In the genomic region with DNA sequence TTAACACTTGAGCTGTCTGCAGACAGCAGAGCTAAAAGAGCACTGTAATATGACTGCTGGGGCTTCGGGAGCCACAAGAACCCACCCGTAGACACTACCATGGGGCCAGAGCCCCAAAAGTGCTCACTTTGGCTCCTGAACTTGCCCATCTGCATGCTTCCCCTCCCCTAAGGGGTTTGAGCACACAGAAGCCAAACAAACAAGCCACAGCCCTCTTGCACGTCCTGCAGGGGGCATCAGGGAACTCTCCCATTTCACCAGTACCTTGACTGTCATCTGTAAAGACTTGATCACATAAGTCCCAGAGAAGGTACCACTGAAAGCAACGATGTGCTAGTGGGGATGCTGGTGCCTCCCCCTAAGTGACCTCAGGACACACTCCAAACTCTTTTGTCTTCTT, we compare ENCODE assay signal across 10 cellular contexts.
DNase-seq lines count a peak whose midpoint lies in the region; ATAC-seq, FAIRE-seq and TF ChIP-seq lines count a peak whose summit lies in the region.
"Had no signal": no experiment of that assay in that cellular context is flagged by ENCODE, and none has a peak within 500 bp of the region (broad histone marks: within the 10 kb centered on the region; RNA-seq: fewer than 3 reads in every experiment).

No MANE protein-coding gene starts in this region.

- no peaks in the 10 kb centered on the region for H3K9me3 Mint-ChIP-seq in HFFc6
- H3K9me3 Mint-ChIP-seq: dendritic cell treated with granulocyte-macrophage colony-stimulating factor and Interleukin-4, amounts not matched to agents 40 ng/mL and 50 ng/mL, for 4 days had no signal

- H3K9me1 ChIP-seq in keratinocyte (ENCODE audit: control insufficient read depth, extremely low read depth, insufficient read depth, low read length), result no peaks in the 10 kb centered on the region

- H3K4me1 ChIP-seq in DOHH2 (ENCODE audit: control insufficient read depth, low read length), result no peaks in the 10 kb centered on the region
- no peaks in the 10 kb centered on the region for H3K4me1 ChIP-seq in SK-N-SH (ENCODE audit: control insufficient read depth in 1 of 2, insufficient read depth in 2 of 2, low read depth in 1 of 2, low read length in 1 of 2)
- H3K4me1 ChIP-seq in keratinocyte (ENCODE audit: control insufficient read depth, extremely low read depth, insufficient read depth, low read length), result no peaks in the 10 kb centered on the region
- H3K4me1 ChIP-seq: SJCRH30 had no signal

- H3K4me3 Mint-ChIP-seq in HFFc6, result no peak overlapping the region
- H3K4me3 Mint-ChIP-seq: dendritic cell treated with granulocyte-macrophage colony-stimulating factor and Interleukin-4, amounts not matched to agents 40 ng/mL and 50 ng/mL, for 4 days had no signal

- TF ChIP-seq CTCF in DOHH2 (IDR thresholded peaks at IDR 0.05; ENCODE audit: low read depth, low read length, poor library complexity, severe bottlenecking), result peak; percentile 55
- TF ChIP-seq CTCF in HFFc6 (IDR thresholded peaks at IDR 0.05), result peak; percentile 77
- TF ChIP-seq CTCF in SK-N-SH (IDR thresholded peaks at IDR 0.05), result peak; percentile 47
- TF ChIP-seq CTCF in keratinocyte (optimal IDR thresholded peaks at IDR 0.05 in 1 of 3, IDR thresholded peaks at IDR 0.05 in 1 of 3, conservative IDR thresholded peaks at IDR 0.05 in 1 of 3; ENCODE audit: extremely low read depth in 1 of 3, insufficient read depth in 2 of 3, low read length in 3 of 3), result peak; percentile 80 to 84 (median 83)

- H2AFZ ChIP-seq in SK-N-SH (ENCODE audit: low read depth), result no peak overlapping the region
- no peak overlapping the region for H2AFZ ChIP-seq in keratinocyte (ENCODE audit: control insufficient read depth, low read length)

- H3K79me2 ChIP-seq in DOHH2 (ENCODE audit: control insufficient read depth, low read length) (no peaks in the 10 kb centered on the region), SK-N-SH (ENCODE audit: insufficient read depth) (no peaks in the 10 kb centered on the region), keratinocyte (ENCODE audit: control insufficient read depth, insufficient read depth, low read length) (no peaks in the 10 kb centered on the region)

- dilution Hi-C loops in keratinocyte (cut with MboI; ENCODE audit: extremely low pct_ligation_motif_present, low sequenced_read_pairs), result no loop called here

- H3K9me2 ChIP-seq in DOHH2 (replicated peaks; ENCODE audit: control insufficient read depth, low read length) (no peaks in the 10 kb centered on the region), SK-N-SH (no peaks in the 10 kb centered on the region)

- no peak overlapping the region for H3K27ac Mint-ChIP-seq in HFFc6
- H3K27ac Mint-ChIP-seq: dendritic cell treated with granulocyte-macrophage colony-stimulating factor and Interleukin-4, amounts not matched to agents 40 ng/mL and 50 ng/mL, for 4 days had no signal

- H3K36me3 ChIP-seq in DOHH2 (ENCODE audit: control insufficient read depth, low read length) (no peaks in the 10 kb centered on the region), SK-N-SH (replicated peaks in 1 of 2; ENCODE audit: control insufficient read depth in 1 of 2, insufficient read depth in 2 of 2, low read length in 1 of 2) (no peaks in the 10 kb centered on the region), keratinocyte (ENCODE audit: control insufficient read depth in 2 of 2, extremely low read depth in 1 of 2, insufficient read depth in 2 of 2, low read length in 2 of 2) (no peaks in the 10 kb centered on the region)
- H3K36me3 ChIP-seq: SJCRH30 had no signal

- FAIRE-seq in keratinocyte (lab: Jason Lieb, UNC), result peak; percentile 87

- H3K4me3 ChIP-seq in DOHH2 (ENCODE audit: low read length) (no peak overlapping the region), SK-N-SH (ENCODE audit: low read depth in 2 of 2, low read length in 1 of 2) (no peak overlapping the region), keratinocyte (ENCODE audit: control insufficient read depth in 2 of 3, extremely low read depth in 1 of 3, insufficient read depth in 2 of 3, low read depth in 1 of 3, low read length in 3 of 3) (no peak overlapping the region)
- H3K4me3 ChIP-seq: SJCRH30 had no signal

- no peak for ATAC-seq in GM21515 (IDR thresholded peaks at IDR 0.05; ENCODE audit: unreplicated experiment)
- ATAC-seq in GM21526 (IDR thresholded peaks at IDR 0.05; ENCODE audit: low FRiP score, unreplicated experiment), result no peak

- H3F3A ChIP-seq in DOHH2 (ENCODE audit: control insufficient read depth, insufficient read depth) (no peaks in the 10 kb centered on the region), SK-N-SH (replicated peaks; ENCODE audit: insufficient read depth) (no peaks in the 10 kb centered on the region)

- peaks cover 5% of the 10 kb centered on the region for H3K4me1 Mint-ChIP-seq in HFFc6 (ENCODE audit: low read depth)

- DNase-seq in HFFc6, result peak; percentile 19
- no peak for DNase-seq in SK-N-SH
- peak; percentile 4 for DNase-seq in keratinocyte (ENCODE audit: low read depth, low spot score)
- no peak for DNase-seq in T-helper 9 cell
- DNase-seq in medulla oblongata (ENCODE audit: extremely low spot score), result no peak

- no peaks in the 10 kb centered on the region for H3K36me3 Mint-ChIP-seq in HFFc6 (ENCODE audit: low read depth)

- 5% methylated on average over 2 of the region's 4 CpGs for WGBS in SK-N-SH (ENCODE audit: low lambda C conversion rate)

- H3K4me2 ChIP-seq in DOHH2 (ENCODE audit: low read length) (no peak overlapping the region), SK-N-SH (no peak overlapping the region), keratinocyte (ENCODE audit: control insufficient read depth, extremely low read depth, insufficient read depth, low read depth, low read length) (no peak overlapping the region)

- H3K9me3 ChIP-seq in DOHH2 (ENCODE audit: control insufficient read depth, insufficient read depth, low read length) (no peaks in the 10 kb centered on the region), SK-N-SH (no peaks in the 10 kb centered on the region; the same call in 1 of the 2 replicates), keratinocyte (ENCODE audit: control insufficient read depth, low read depth, low read length) (no peaks in the 10 kb centered on the region)
- H3K9me3 ChIP-seq: SJCRH30 had no signal

- TF ChIP-seq EP300 in SK-N-SH (IDR thresholded peaks at IDR 0.05; ENCODE audit: borderline replicate concordance in 1 of 2, low read depth in 1 of 2, low read length in 1 of 2), result no peak

- H3K27ac ChIP-seq in DOHH2 (ENCODE audit: low read depth, low read length) (no peak overlapping the region), SK-N-SH (ENCODE audit: low read depth in 2 of 2, low read length in 1 of 2) (no peak overlapping the region), keratinocyte (ENCODE audit: control insufficient read depth, insufficient read depth, low read length) (no peak overlapping the region)
- H3K27ac ChIP-seq: SJCRH30 had no signal

- H4K20me1 ChIP-seq in DOHH2 (ENCODE audit: control insufficient read depth, insufficient read depth, low read depth, low read length) (no peaks in the 10 kb centered on the region), SK-N-SH (ENCODE audit: insufficient read depth) (no peaks in the 10 kb centered on the region), keratinocyte (ENCODE audit: control insufficient read depth, extremely low read depth, insufficient read depth, low read length) (no peaks in the 10 kb centered on the region)

- CTCF ChIA-PET in SK-N-SH (lab: Yijun Ruan, JAX), result no interaction called here

- TF ChIP-seq RAD21 in SK-N-SH (IDR thresholded peaks at IDR 0.05; ENCODE audit: low read length), result peak; percentile 44

- H3K27me3 ChIP-seq in DOHH2 (ENCODE audit: control insufficient read depth, low read length) (no peaks in the 10 kb centered on the region), SK-N-SH (ENCODE audit: insufficient read depth) (no peaks in the 10 kb centered on the region), keratinocyte (ENCODE audit: control insufficient read depth, extremely low read depth, insufficient read depth, low read length) (no peaks in the 10 kb centered on the region)
- H3K27me3 ChIP-seq: SJCRH30 had no signal

- POLR2A ChIA-PET in SK-N-SH (lab: Yijun Ruan, JAX), result no interaction called here

- H3K9ac ChIP-seq in SK-N-SH (no peak overlapping the region), keratinocyte (ENCODE audit: control insufficient read depth, extremely low read depth, insufficient read depth, low read length) (no peak overlapping the region)

- H3K27me3 Mint-ChIP-seq in HFFc6 (ENCODE audit: insufficient read depth), result no peaks in the 10 kb centered on the region
- H3K27me3 Mint-ChIP-seq: dendritic cell treated with granulocyte-macrophage colony-stimulating factor and Interleukin-4, amounts not matched to agents 40 ng/mL and 50 ng/mL, for 4 days had no signal

TF ChIP-seq in SK-N-SH, 30 proteins besides CTCF, POLR2A, EP300 and RAD21:
- no peak for TF ChIP-seq JUND (IDR thresholded peaks at IDR 0.05)
- peak; percentile 38; the same call in 1 of the 2 replicates for TF ChIP-seq SMC3 (IDR thresholded peaks at IDR 0.05; ENCODE audit: low read depth, low read length)

Comparison
In these comparisons a context has a peak if more than half of its experiments do, and no peak if none do; other contexts are left out.
1. DNase-seq: peak in HFFc6 (single experiment) and keratinocyte (single experiment); none in SK-N-SH (single experiment), T-helper 9 cell (single experiment) and medulla oblongata (single experiment).
2. Peak in every context shown above with its lines, with median percentiles within 50 percentile points of each other: CTCF ChIP-seq.